In genomic region chr3:13818919-13819318, GRCh38 we compare ENCODE assay signal across 18 cellular contexts.
"Had no signal": no experiment of that assay in that cellular context is flagged by ENCODE, and none has a peak within 500 bp of the region (broad histone marks: within the 10 kb centered on the region; RNA-seq: fewer than 3 reads in every experiment).

No MANE protein-coding gene starts in this region.

- H3K27me3 ChIP-seq: neural progenitor cell, sigmoid colon, thyroid gland, uterus had no signal

- H3K4me1 ChIP-seq: neural progenitor cell, parathyroid adenoma, psoas muscle, sigmoid colon, thyroid gland, uterus had no signal

- H3K4me3 ChIP-seq: neural progenitor cell, psoas muscle, sigmoid colon, skin epidermis, thyroid gland, uterus had no signal

- ATAC-seq: esophagus mucosa; left lobe of liver; natural killer cell treated with Interleukin-12 subunit alpha and Interleukin-12 subunit beta and Interleukin-15 and Interleukin-18, amount 100 ng/mL, for 72 hours; psoas muscle had no signal

- H3K4me2 ChIP-seq: neural progenitor cell had no signal

- H3K36me3 ChIP-seq: neural progenitor cell, sigmoid colon, thyroid gland, uterus had no signal

- H2AFZ ChIP-seq: neural progenitor cell, parathyroid adenoma had no signal

- H3K9ac ChIP-seq: neural progenitor cell, parathyroid adenoma had no signal

- H3K27ac ChIP-seq: neural progenitor cell, parathyroid adenoma, psoas muscle, sigmoid colon, skin epidermis, thyroid gland, uterus had no signal

- DNase-seq: effector memory CD4-positive, alpha-beta T cell; glutamatergic neuron; islet precursor cell; midbrain; occipital lobe; retina; sigmoid colon; stimulated activated CD4-positive, alpha-beta T cell treated with anti-CD3 and anti-CD28 coated beads, Interleukin-12 subunit alpha, Interleukin-12 subunit beta, amount 100 ng/mL, for 4 hours; stimulated activated naive CD4-positive, alpha-beta T cell treated with Interleukin-2 at 50 U/mL for 16 hours; thyroid gland; uterus had no signal
